1 cellular context compared by ENCODE assay signal in genomic region chr20:62875419-62876355, GRCh38.
A peak's percentile ranks its signal among the peaks of the same experiment; 100 is the strongest.
TF ChIP-seq lines count a peak whose summit lies in the region.

No MANE protein-coding gene starts in this region.

TF ChIP-seq in K562, 482 proteins besides CTCF, POLR2A, EP300 and RAD21 (continues in another document):
- peak; percentile 78 for TF ChIP-seq E2F4 (CRISPR knock-in tag; IDR thresholded peaks at IDR 0.05; ENCODE audit: low read depth)
- TF ChIP-seq RHOXF2B (CRISPR knock-in tag; conservative IDR thresholded peaks at IDR 0.05), result no peak
- TF ChIP-seq ZNF518B (CRISPR knock-in tag; IDR thresholded peaks at IDR 0.05), result no peak
- peak; percentile 69 for TF ChIP-seq ETV5 (CRISPR knock-in tag; IDR thresholded peaks at IDR 0.05; ENCODE audit: low read depth)
- TF ChIP-seq TFAP4 (CRISPR knock-in tag; IDR thresholded peaks at IDR 0.05; ENCODE audit: borderline replicate concordance), result peak; percentile 93
- peak; percentile 70 to 71 for TF ChIP-seq E2F6 (IDR thresholded peaks at IDR 0.05; ENCODE audit: borderline replicate concordance in 1 of 2, extremely low read depth in 1 of 2, insufficient read depth in 1 of 2, insufficient read length in 1 of 2, low read depth in 1 of 2, low read length in 1 of 2, poor library complexity in 1 of 2, severe bottlenecking in 1 of 2)
- peak; percentile 32; the same call in 1 of the 2 replicates for TF ChIP-seq PHF8 (IDR thresholded peaks at IDR 0.05; ENCODE audit: borderline replicate concordance, low read length)
- TF ChIP-seq HDAC2 (IDR thresholded peaks at IDR 0.05), result 0 out of 2 replicates have a peak, but pooled peaks have one; percentile 18
- TF ChIP-seq ZFX (CRISPR knock-in tag; IDR thresholded peaks at IDR 0.05), result peak; percentile 51; the same call in 1 of the 2 replicates
- no peak for TF ChIP-seq FOSL1 (tag; conservative IDR thresholded peaks at IDR 0.05)
- peak; percentile 38 for TF ChIP-seq TEAD4 (IDR thresholded peaks at IDR 0.05; ENCODE audit: low read length)
- TF ChIP-seq TEAD4 (CRISPR knock-in tag; IDR thresholded peaks at IDR 0.05; ENCODE audit: borderline replicate concordance), result no peak
- peak; percentile 43; the same call in 1 of the 2 replicates for TF ChIP-seq TOE1 (IDR thresholded peaks at IDR 0.05; ENCODE audit: borderline replicate concordance)
- no peak for TF ChIP-seq TOE1 (CRISPR knock-in tag; IDR thresholded peaks at IDR 0.05; ENCODE audit: borderline replicate concordance, low read depth)
- peak; percentile 36 for TF ChIP-seq NEUROD1 (IDR thresholded peaks at IDR 0.05; ENCODE audit: borderline replicate concordance, low read depth, low read length, partially characterized antibody)
- no peak for TF ChIP-seq E4F1 (CRISPR knock-in tag; IDR thresholded peaks at IDR 0.05; ENCODE audit: borderline replicate concordance)
- 0 out of 2 replicates have a peak, but pooled peaks have one; percentile 72 for TF ChIP-seq ZNF282 (CRISPR knock-in tag; IDR thresholded peaks at IDR 0.05)
- no peak for TF ChIP-seq SAFB2 (IDR thresholded peaks at IDR 0.05; ENCODE audit: borderline replicate concordance, low read depth, low read length, severe bottlenecking)
- no peak for TF ChIP-seq FOXK2 (conservative IDR thresholded peaks at IDR 0.05 in 1 of 2, IDR thresholded peaks at IDR 0.05 in 1 of 2; ENCODE audit: low read depth in 2 of 2)
- TF ChIP-seq SUPT5H (IDR thresholded peaks at IDR 0.05), result 0 out of 2 replicates have a peak, but pooled peaks have one; percentile 35
- TF ChIP-seq E2F3 (CRISPR knock-in tag; IDR thresholded peaks at IDR 0.05), result 0 out of 2 replicates have a peak, but pooled peaks have one; percentile 48
- peak; percentile 11 for TF ChIP-seq ZFP36 (IDR thresholded peaks at IDR 0.05; ENCODE audit: low read depth, low read length, partially characterized antibody)
- peak; percentile 78 for TF ChIP-seq ETV1 (tag; conservative IDR thresholded peaks at IDR 0.05; ENCODE audit: low read depth)
- TF ChIP-seq SMAD4 (CRISPR knock-in tag; conservative IDR thresholded peaks at IDR 0.05), result peak; percentile 70; the same call in 1 of the 2 replicates
- peak; percentile 42 for TF ChIP-seq NFIC (IDR thresholded peaks at IDR 0.05)
- TF ChIP-seq HNRNPL (IDR thresholded peaks at IDR 0.05; ENCODE audit: low read depth, low read length), result peak; percentile 75
- TF ChIP-seq CTBP1 (IDR thresholded peaks at IDR 0.05; ENCODE audit: borderline replicate concordance), result peak; percentile 65
- peak; percentile 53; the same call in 1 of the 2 replicates for TF ChIP-seq ATF7 (IDR thresholded peaks at IDR 0.05)
- TF ChIP-seq TBP (optimal IDR thresholded peaks at IDR 0.05; ENCODE audit: low read depth, low read length), result peak; percentile 57
- TF ChIP-seq JUND (IDR thresholded peaks at IDR 0.05; ENCODE audit: borderline replicate concordance, low read depth, low read length), result peak; percentile 64
- TF ChIP-seq JUND (tag; IDR thresholded peaks at IDR 0.05; ENCODE audit: borderline replicate concordance, low read depth, low read length), result peak; percentile 36; the same call in 1 of the 3 replicates
- no peak for TF ChIP-seq NR1H2 (CRISPR knock-in tag; IDR thresholded peaks at IDR 0.05)
- TF ChIP-seq ATF3 (IDR thresholded peaks at IDR 0.05), result no peak
- 0 out of 2 replicates have a peak, but pooled peaks have one; percentile 19 for TF ChIP-seq ATF3 (CRISPR knock-in tag; conservative IDR thresholded peaks at IDR 0.05)
- no peak for TF ChIP-seq ZNF609 (CRISPR knock-in tag; IDR thresholded peaks at IDR 0.05; ENCODE audit: borderline replicate concordance)
- TF ChIP-seq TCF3 (CRISPR knock-in tag; IDR thresholded peaks at IDR 0.05), result peak; percentile 12; the same call in 1 of the 2 replicates
- TF ChIP-seq ZBTB33 (CRISPR knock-in tag; IDR thresholded peaks at IDR 0.05), result peak; percentile 84
- TF ChIP-seq ZNF395 (CRISPR knock-in tag; IDR thresholded peaks at IDR 0.05), result 0 out of 2 replicates have a peak, but pooled peaks have one; percentile 28
- peak; percentile 72 to 79 for TF ChIP-seq NRF1 (conservative IDR thresholded peaks at IDR 0.05 in 1 of 2, IDR thresholded peaks at IDR 0.05 in 1 of 2)
